Comparison of ENCODE assay signal across 1 cellular context in genomic region chr3:5023777-5024346, GRCh38.
A peak's percentile ranks its signal among the peaks of the same experiment; 100 is the strongest.
TF ChIP-seq lines count a peak whose summit lies in the region.

No MANE protein-coding gene starts in this region.

TF ChIP-seq in K562, 482 proteins besides CTCF, POLR2A, EP300 and RAD21:
- TF ChIP-seq ZNF165 (CRISPR knock-in tag; IDR thresholded peaks at IDR 0.05; ENCODE audit: borderline replicate concordance) (no peak), ZNF740 (CRISPR knock-in tag; IDR thresholded peaks at IDR 0.05) (no peak), ZNF740 (tag; IDR thresholded peaks at IDR 0.05) (no peak), ZNF146 (CRISPR knock-in tag; IDR thresholded peaks at IDR 0.05; ENCODE audit: unreplicated experiment) (no peak), CHD7 (IDR thresholded peaks at IDR 0.05; ENCODE audit: low read depth, low read length) (no peak), HOXB6 (CRISPR knock-in tag; IDR thresholded peaks at IDR 0.05; ENCODE audit: borderline replicate concordance) (no peak), PKNOX1 (IDR thresholded peaks at IDR 0.05) (no peak), ZBTB7A (IDR thresholded peaks at IDR 0.05; ENCODE audit: borderline replicate concordance, control insufficient read depth, low read depth, low read length) (no peak; the same call in 1 of the 2 replicates), U2AF1 (optimal IDR thresholded peaks at IDR 0.05; ENCODE audit: low read depth, low read length) (no peak), ZNF318 (IDR thresholded peaks at IDR 0.05; ENCODE audit: borderline replicate concordance in 1 of 2, low read depth in 1 of 2) (no peak), SRF (CRISPR knock-in tag; IDR thresholded peaks at IDR 0.05) (peak in 1 of 2 experiments; percentile 2; a peak in 1 of 4 replicates), LARP7 (IDR thresholded peaks at IDR 0.05) (no peak), GATAD2B (IDR thresholded peaks at IDR 0.05; ENCODE audit: borderline replicate concordance) (no peak), NONO (IDR thresholded peaks at IDR 0.05; ENCODE audit: low read depth in 2 of 2, low read length in 1 of 2) (no peak), MCM3 (IDR thresholded peaks at IDR 0.05) (no peak), HDAC1 (IDR thresholded peaks at IDR 0.05) (0 out of 4 replicates have a peak, but pooled peaks of 1 of the 2 experiments have one; percentile 13), NR3C1 (CRISPR knock-in tag; IDR thresholded peaks at IDR 0.05) (no peak), STAT5A (IDR thresholded peaks at IDR 0.05; ENCODE audit: borderline replicate concordance, low read length) (no peak), MIER1 (IDR thresholded peaks at IDR 0.05; ENCODE audit: low read depth) (0 out of 2 replicates have a peak, but pooled peaks have one; percentile 18), NR2F6 (CRISPR knock-in tag; IDR thresholded peaks at IDR 0.05) (no peak), SLC30A9 (CRISPR knock-in tag; IDR thresholded peaks at IDR 0.05) (no peak), CEBPB (tag; IDR thresholded peaks at IDR 0.05) (0 out of 2 replicates have a peak, but pooled peaks have one; percentile 47), L3MBTL2 (IDR thresholded peaks at IDR 0.05) (peak; percentile 17; the same call in 1 of the 2 replicates), CAMTA2 (CRISPR knock-in tag; conservative IDR thresholded peaks at IDR 0.05) (no peak), JUNB (CRISPR knock-in tag; conservative IDR thresholded peaks at IDR 0.05) (no peak), ATF2 (CRISPR knock-in tag; IDR thresholded peaks at IDR 0.05) (no peak), MYNN (IDR thresholded peaks at IDR 0.05) (no peak), MYNN (CRISPR knock-in tag; IDR thresholded peaks at IDR 0.05) (no peak), ZNF696 (CRISPR knock-in tag; conservative IDR thresholded peaks at IDR 0.05) (no peak)
- TF ChIP-seq, protein P1, sequence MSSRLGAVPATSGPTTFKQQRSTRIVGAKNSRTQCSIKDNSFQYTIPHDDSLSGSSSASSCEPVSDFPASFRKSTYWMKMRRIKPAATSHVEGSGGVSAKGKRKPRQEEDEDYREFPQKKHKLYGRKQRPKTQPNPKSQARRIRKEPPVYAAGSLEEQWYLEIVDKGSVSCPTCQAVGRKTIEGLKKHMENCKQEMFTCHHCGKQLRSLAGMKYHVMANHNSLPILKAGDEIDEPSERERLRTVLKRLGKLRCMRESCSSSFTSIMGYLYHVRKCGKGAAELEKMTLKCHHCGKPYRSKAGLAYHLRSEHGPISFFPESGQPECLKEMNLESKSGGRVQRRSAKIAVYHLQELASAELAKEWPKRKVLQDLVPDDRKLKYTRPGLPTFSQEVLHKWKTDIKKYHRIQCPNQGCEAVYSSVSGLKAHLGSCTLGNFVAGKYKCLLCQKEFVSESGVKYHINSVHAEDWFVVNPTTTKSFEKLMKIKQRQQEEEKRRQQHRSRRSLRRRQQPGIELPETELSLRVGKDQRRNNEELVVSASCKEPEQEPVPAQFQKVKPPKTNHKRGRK (tag; IDR thresholded peaks at IDR 0.05), result no peak
- TF ChIP-seq, protein P2, sequence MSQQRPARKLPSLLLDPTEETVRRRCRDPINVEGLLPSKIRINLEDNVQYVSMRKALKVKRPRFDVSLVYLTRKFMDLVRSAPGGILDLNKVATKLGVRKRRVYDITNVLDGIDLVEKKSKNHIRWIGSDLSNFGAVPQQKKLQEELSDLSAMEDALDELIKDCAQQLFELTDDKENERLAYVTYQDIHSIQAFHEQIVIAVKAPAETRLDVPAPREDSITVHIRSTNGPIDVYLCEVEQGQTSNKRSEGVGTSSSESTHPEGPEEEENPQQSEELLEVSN (IDR thresholded peaks at IDR 0.05; ENCODE audit: borderline replicate concordance in 1 of 2, extremely low read depth in 1 of 2, insufficient read depth in 1 of 2, insufficient read length in 1 of 2, low read depth in 1 of 2, low read length in 1 of 2, poor library complexity in 1 of 2, severe bottlenecking in 1 of 2), result peak in 1 of 2 experiments; percentile 48
